ENCODE assay signal across 6 cellular contexts in genomic region chrX:48540480-48540879, GRCh38. TPM values are rescaled to one million over a fixed set of nuclear protein-coding genes. Genes with fewer than 3 reads are reported as not detected.
DNase-seq lines count a peak whose midpoint lies in the region; ATAC-seq, FAIRE-seq and TF ChIP-seq lines count a peak whose summit lies in the region.

No MANE protein-coding gene starts in this region.

- H3K9me3 ChIP-seq in IMR-90 (ENCODE audit: control insufficient read depth, insufficient read depth, low read length): no peaks in the 10 kb centered on the region

- H2BK5ac ChIP-seq in IMR-90 (ENCODE audit: low read depth, low read length, poor library complexity, severe bottlenecking): no peak overlapping the region

- no peak overlapping the region for H4K5ac ChIP-seq in IMR-90 (ENCODE audit: low read depth, low read length)

- POLR2A ChIA-PET in IMR-90 (lab: Charles Lee; ENCODE audit: unreplicated experiment): no interaction called here

- H3K4ac ChIP-seq in IMR-90 (ENCODE audit: low read depth, low read length): no peak overlapping the region

- no peak overlapping the region for H3K56ac ChIP-seq in IMR-90 (ENCODE audit: extremely low read depth, insufficient read depth, low read length)

- no peak for TF ChIP-seq RAD21 in IMR-90 (IDR thresholded peaks at IDR 0.05; ENCODE audit: low read length)

- no peak overlapping the region for H2BK120ac ChIP-seq in IMR-90 (ENCODE audit: low read depth, low read length)

- no TSS peak for BruUV-seq in IMR-90 (replicated peaks; lab: Mats Ljungman, UMichigan)

- peaks cover 9% of the 10 kb centered on the region; the same call in 1 of the 2 replicates for H4K20me1 ChIP-seq in IMR-90 (ENCODE audit: insufficient read depth, low read length)

- no peaks in the 10 kb centered on the region for H3K4me1 ChIP-seq in IMR-90 (ENCODE audit: control insufficient read depth, insufficient read depth, low read length)
- no peaks in the 10 kb centered on the region for H3K4me1 ChIP-seq in rectal smooth muscle tissue (ENCODE audit: control insufficient read depth, insufficient read depth, low read length)

- peak overlapping the region; percentile 83 for H2AK9ac ChIP-seq in IMR-90 (replicated peaks; ENCODE audit: low read depth, low read length, poor library complexity)

- DNase-seq in IMR-90 (no peak), bronchial epithelial cell (ENCODE audit: low read depth) (no peak), pons (ENCODE audit: low spot score) (no peak), CD1c-positive myeloid dendritic cell (ENCODE audit: extremely low spot score) (no peak)

- no peak for FAIRE-seq in bronchial epithelial cell (lab: Jason Lieb, UNC)

- H2BK20ac ChIP-seq in IMR-90 (ENCODE audit: low read depth, low read length): no peak overlapping the region

- peaks cover 7 to 14% of the 10 kb centered on the region in 2 experiments for H3K79me1 ChIP-seq in IMR-90 (ENCODE audit: low read depth in 1 of 2, low read length in 2 of 2)

- dilution Hi-C loops in IMR-90 (cut with HindIII; ENCODE audit: low sequenced_read_pairs, unreplicated experiment): no loop called here

- no peak for ATAC-seq in IMR-90 (ENCODE audit: low read depth)
- ATAC-seq in HG03457 (IDR thresholded peaks at IDR 0.05; ENCODE audit: unreplicated experiment): no peak

- TF ChIP-seq POLR2A in IMR-90 (IDR thresholded peaks at IDR 0.05; ENCODE audit: low read depth, low read length): no peak

- intact Hi-C loops in IMR-90 (cut with micrococcal nuclease): no loop called here

- in situ Hi-C loops in IMR-90 (cut with MboI; ENCODE audit: low sequenced_read_pairs): no loop called here

- H3K18ac ChIP-seq in IMR-90 (ENCODE audit: low read depth, low read length): no peak overlapping the region

- H4K91ac ChIP-seq in IMR-90 (ENCODE audit: insufficient read depth, low read depth, low read length): no peak overlapping the region

- H3K9ac ChIP-seq in IMR-90 (ENCODE audit: low read depth, low read length) (no peak overlapping the region), rectal smooth muscle tissue (ENCODE audit: low read length) (no peak overlapping the region)

- H3K23ac ChIP-seq in IMR-90 (ENCODE audit: low read depth, low read length): no peak overlapping the region; the same call in 1 of the 2 replicates

- no peak overlapping the region; the same call in 1 of the 2 replicates for H2AK5ac ChIP-seq in IMR-90 (ENCODE audit: low read depth, low read length)

- H3K36me3 ChIP-seq in IMR-90 (ENCODE audit: control insufficient read depth, insufficient read depth, low read length) (peaks cover 6% of the 10 kb centered on the region), bronchial epithelial cell (ENCODE audit: control insufficient read depth, insufficient read depth, low read length) (peaks cover 2% of the 10 kb centered on the region), rectal smooth muscle tissue (ENCODE audit: control insufficient read depth, insufficient read depth, low read length) (peaks cover 3% of the 10 kb centered on the region)

- CTCF ChIA-PET in IMR-90 (lab: Yijun Ruan, JAX): no interaction called here

- H3K27me3 ChIP-seq in IMR-90 (ENCODE audit: control insufficient read depth, insufficient read depth, low read length) (no peaks in the 10 kb centered on the region), bronchial epithelial cell (ENCODE audit: control insufficient read depth, insufficient read depth, low read length) (no peaks in the 10 kb centered on the region), rectal smooth muscle tissue (ENCODE audit: control insufficient read depth, insufficient read depth, low read length) (no peaks in the 10 kb centered on the region)

- H3K27ac ChIP-seq in IMR-90 (ENCODE audit: insufficient read depth, low read length) (no peak overlapping the region), rectal smooth muscle tissue (ENCODE audit: low read depth, low read length) (no peak overlapping the region)

- H2BK15ac ChIP-seq in IMR-90 (ENCODE audit: low read depth, low read length): no peak overlapping the region

- H3K4me2 ChIP-seq in IMR-90 (ENCODE audit: low read depth, low read length): peak overlapping the region; percentile 63

- no peak overlapping the region for H2AFZ ChIP-seq in IMR-90 (replicated peaks; ENCODE audit: low read length, poor library complexity)

- H3K4me3 ChIP-seq in IMR-90 (ENCODE audit: insufficient read depth, low read depth, low read length) (peak overlapping the region; percentile 89; the same call in 1 of the 2 replicates), bronchial epithelial cell (ENCODE audit: low read depth, low read length) (peak overlapping the region; percentile 63), rectal smooth muscle tissue (ENCODE audit: low read length) (peak overlapping the region; percentile 75)

- H3K14ac ChIP-seq in IMR-90 (replicated peaks; ENCODE audit: low read depth, low read length): peak overlapping the region; percentile 59; the same call in 1 of the 2 replicates

- TF ChIP-seq CTCF in IMR-90 (conservative IDR thresholded peaks at IDR 0.05; ENCODE audit: low read depth, low read length): no peak
- no peak for TF ChIP-seq CTCF in bronchial epithelial cell (IDR thresholded peaks at IDR 0.05; ENCODE audit: insufficient read depth, low read length, severe bottlenecking)

- peaks cover 5% of the 10 kb centered on the region; the same call in 1 of the 2 replicates for H3K9me1 ChIP-seq in IMR-90 (ENCODE audit: insufficient read depth, low read length)

- 81% methylated on average over 3 of the region's 7 CpGs; no CpG with 5 or more reads in 1 of the 2 experiments for WGBS in IMR-90 (ENCODE audit: extremely low coverage in 2 of 2, insufficient read length in 1 of 2), 2 experiments

- no peak overlapping the region; a peak in 1 of 4 replicates for H4K8ac ChIP-seq in IMR-90 (ENCODE audit: low read depth in 2 of 2, low read length in 2 of 2)

TF ChIP-seq in IMR-90, 13 proteins besides CTCF, POLR2A, EP300 and RAD21:
- TF ChIP-seq MXI1 (IDR thresholded peaks at IDR 0.05; ENCODE audit: borderline replicate concordance, low read depth, low read length): no peak
- TF ChIP-seq RFX5 (IDR thresholded peaks at IDR 0.05; ENCODE audit: low read depth, low read length): no peak
- no peak for TF ChIP-seq ELK1 (IDR thresholded peaks at IDR 0.05; ENCODE audit: borderline replicate concordance, low read depth, low read length)
- no peak for TF ChIP-seq MAFK (IDR thresholded peaks at IDR 0.05; ENCODE audit: low read depth, low read length)
- TF ChIP-seq CHD1 (IDR thresholded peaks at IDR 0.05; ENCODE audit: low read depth, low read length): no peak
- no peak for TF ChIP-seq NFE2L2 (IDR thresholded peaks at IDR 0.05; ENCODE audit: low read depth, low read length)
- TF ChIP-seq BHLHE40 (IDR thresholded peaks at IDR 0.05; ENCODE audit: low read depth, low read length): no peak
- TF ChIP-seq RCOR1 (IDR thresholded peaks at IDR 0.05; ENCODE audit: insufficient replicate concordance, low read length): no peak
- no peak for TF ChIP-seq MAZ (IDR thresholded peaks at IDR 0.05; ENCODE audit: borderline replicate concordance, low read depth, low read length)
- TF ChIP-seq CEBPB (IDR thresholded peaks at IDR 0.05; ENCODE audit: low read depth, low read length): no peak
- no peak for TF ChIP-seq SMC3 (IDR thresholded peaks at IDR 0.05; ENCODE audit: low read depth, low read length)
- no peak for TF ChIP-seq FOS (IDR thresholded peaks at IDR 0.05; ENCODE audit: low read depth, low read length)
- no peak for TF ChIP-seq USF2 (IDR thresholded peaks at IDR 0.05; ENCODE audit: low read depth, low read length)

RNA-seq across cellular contexts. Expression of gene TBC1D25, which starts 1.0 kb away (rescaled TPM):
- total RNA-seq in IMR-90 (2012; rRNA removed) (8.3 and 11.3 TPM in 2 replicates), bronchial epithelial cell (3.8 and 3.9 TPM in 2 replicates)
- 15.9 and 18.2 TPM in 2 replicates for polyA plus RNA-seq in IMR-90 (2012; rRNA removed)
- 18.8 and 23.9 TPM in 2 replicates for polyA plus RNA-seq in IMR-90 (2012; cell fraction: cytosol; rRNA removed)
- 17.2 and 33.1 TPM in 2 replicates for polyA plus RNA-seq in IMR-90 (2012; cell fraction: nucleus; rRNA removed; ENCODE audit: low replicate concordance)

RNA-seq across cellular contexts. Expression of gene EBP, which starts 18.9 kb away (rescaled TPM):
- total RNA-seq in IMR-90 (2012; rRNA removed): 66.7 and 78.9 TPM in 2 replicates
- polyA plus RNA-seq in IMR-90 (2012; rRNA removed): 39.4 and 43.2 TPM in 2 replicates
- polyA plus RNA-seq in IMR-90 (2012; cell fraction: cytosol; rRNA removed): 41.8 and 48.6 TPM in 2 replicates
- polyA plus RNA-seq in IMR-90 (2012; cell fraction: nucleus; rRNA removed; ENCODE audit: low replicate concordance): 24.3 and 62.6 TPM in 2 replicates
- total RNA-seq in bronchial epithelial cell: 122 and 244 TPM in 2 replicates

RNA-seq across cellular contexts. Expression of gene PORCN, which starts 31.7 kb away (rescaled TPM):
- total RNA-seq in IMR-90 (2012; rRNA removed): 3.3 and 4.1 TPM in 2 replicates
- 10.1 and 11.6 TPM in 2 replicates for polyA plus RNA-seq in IMR-90 (2012; rRNA removed)
- 16.1 and 17.2 TPM in 2 replicates for polyA plus RNA-seq in IMR-90 (2012; cell fraction: cytosol; rRNA removed)
- 12.9 and 36.2 TPM in 2 replicates for polyA plus RNA-seq in IMR-90 (2012; cell fraction: nucleus; rRNA removed; ENCODE audit: low replicate concordance)
- 33.4 and 46.2 TPM in 2 replicates for total RNA-seq in bronchial epithelial cell

RNA-seq across cellular contexts. Expression of gene RBM3, which starts 33.8 kb away (rescaled TPM):
- total RNA-seq in IMR-90 (2012; rRNA removed) (341 and 386 TPM in 2 replicates), bronchial epithelial cell (163 and 177 TPM in 2 replicates)
- polyA plus RNA-seq in IMR-90 (2012; rRNA removed): 217 and 243 TPM in 2 replicates
- polyA plus RNA-seq in IMR-90 (2012; cell fraction: cytosol; rRNA removed): 68.0 and 80.3 TPM in 2 replicates
- 122 and 242 TPM in 2 replicates for polyA plus RNA-seq in IMR-90 (2012; cell fraction: nucleus; rRNA removed; ENCODE audit: low replicate concordance)

RNA-seq across cellular contexts. Expression of gene WDR13, which starts 56.8 kb away (rescaled TPM):
- total RNA-seq in IMR-90 (2012; rRNA removed): 60.8 and 62.7 TPM in 2 replicates
- 151 and 153 TPM in 2 replicates for polyA plus RNA-seq in IMR-90 (2012; rRNA removed)
- polyA plus RNA-seq in IMR-90 (2012; cell fraction: cytosol; rRNA removed): 51.4 and 124 TPM in 2 replicates
- 177 and 490 TPM in 2 replicates for polyA plus RNA-seq in IMR-90 (2012; cell fraction: nucleus; rRNA removed; ENCODE audit: low replicate concordance)
- 121 and 164 TPM in 2 replicates for total RNA-seq in bronchial epithelial cell
